In genomic region chr1:9100471-9101043, GRCh38 we compare ENCODE assay signal across 18 cellular contexts. TPM values are rescaled to one million over a fixed set of nuclear protein-coding genes. Genes with fewer than 3 reads are reported as not detected.
A peak's percentile ranks its signal among the peaks of the same experiment; 100 is the strongest.
DNase-seq lines count a peak whose midpoint lies in the region; ATAC-seq, FAIRE-seq and TF ChIP-seq lines count a peak whose summit lies in the region.
"Had no signal": no experiment of that assay in that cellular context is flagged by ENCODE, and none has a peak within 500 bp of the region (broad histone marks: within the 10 kb centered on the region; RNA-seq: fewer than 3 reads in every experiment).

No MANE protein-coding gene starts in this region.

- H3K27me3 Mint-ChIP-seq in stimulated activated naive CD8-positive, alpha-beta T cell treated with anti-CD3 and anti-CD28 coated beads, Interleukin-15, amount 100 ng/mL, for 72 hours, result peaks cover 4% of the 10 kb centered on the region
- H3K27me3 Mint-ChIP-seq: activated CD8-positive, alpha-beta T cell treated with anti-CD3 and anti-CD28 coated beads for 36 hours had no signal

- no peaks in the 10 kb centered on the region for H3K79me2 ChIP-seq in H1 (ENCODE audit: control insufficient read depth in 1 of 2, insufficient read depth in 2 of 2, low read length in 2 of 2)

- H3K4me2 ChIP-seq in H1 (ENCODE audit: insufficient read depth in 1 of 2, low read depth in 2 of 2, low read length in 2 of 2) (no peak overlapping the region), mesenchymal stem cell (ENCODE audit: low read length, poor library complexity, severe bottlenecking) (peak overlapping the region; percentile 3)

- H2BK120ac ChIP-seq in H1 (replicated peaks; ENCODE audit: low read depth, low read length), result no peak overlapping the region
- no peak overlapping the region for H2BK120ac ChIP-seq in mesenchymal stem cell (ENCODE audit: low read depth, low read length)

- no peak overlapping the region for H2BK20ac ChIP-seq in H1 (ENCODE audit: low read length)

- H3K56ac ChIP-seq in H1 (replicated peaks; ENCODE audit: insufficient read length, low read depth, low read length), result no peak overlapping the region

- no peak for TF ChIP-seq CTCF in NB4 (IDR thresholded peaks at IDR 0.05; ENCODE audit: low read depth, low read length)
- TF ChIP-seq CTCF in H1 (IDR thresholded peaks at IDR 0.05; ENCODE audit: control extremely low read depth in 1 of 3, insufficient read depth in 1 of 3, low read depth in 1 of 3, low read length in 3 of 3), result no peak

- H3K27ac Mint-ChIP-seq in stimulated activated naive CD8-positive, alpha-beta T cell treated with anti-CD3 and anti-CD28 coated beads, Interleukin-15, amount 100 ng/mL, for 72 hours, result no peak overlapping the region
- H3K27ac Mint-ChIP-seq: activated CD8-positive, alpha-beta T cell treated with anti-CD3 and anti-CD28 coated beads for 36 hours; activated naive CD4-positive, alpha-beta T cell treated with anti-CD3 and anti-CD28 coated beads, Interleukin-2, amount 50 U/mL, for 72 hours had no signal

- POLR2A ChIA-PET in H1 (lab: Charles Lee; ENCODE audit: partially characterized antibody), result interaction anchor here (0.6 to 4.0 kb wide), 3 partner anchors 91 to 100 kb away, joined by 4 to 26 read pairs (median 7); no protein-coding TSS in a partner anchor

- peak overlapping the region; percentile 53 for H3K4ac ChIP-seq in H1 (replicated peaks; ENCODE audit: insufficient read length, low read depth, low read length)
- H3K4ac ChIP-seq in mesenchymal stem cell (ENCODE audit: low read depth in 1 of 2, low read length in 2 of 2), result no peak overlapping the region

- H4K8ac ChIP-seq in H1 (ENCODE audit: extremely low read depth, insufficient read depth, low read length) (no peak overlapping the region), mesenchymal stem cell (ENCODE audit: low read length) (no peak overlapping the region)

- H2BK12ac ChIP-seq in H1 (ENCODE audit: low read depth, low read length) (no peak overlapping the region), mesenchymal stem cell (ENCODE audit: low read length in 2 of 2) (no peak overlapping the region)

- no peak overlapping the region for H4K5ac ChIP-seq in H1 (ENCODE audit: insufficient read length, low read depth, low read length)

- H3K18ac ChIP-seq in H1 (ENCODE audit: extremely low read depth, low read length) (no peak overlapping the region), mesenchymal stem cell (ENCODE audit: low read depth in 1 of 2, low read length in 2 of 2) (no peak overlapping the region)

- no peak for ATAC-seq in stimulated activated naive CD8-positive, alpha-beta T cell treated with anti-CD3 and anti-CD28 coated beads, Interleukin-15, amount 100 ng/mL, for 72 hours
- ATAC-seq in GM19023 (IDR thresholded peaks at IDR 0.05; ENCODE audit: unreplicated experiment), result no peak
- ATAC-seq: activated CD8-positive, alpha-beta T cell treated with anti-CD3 and anti-CD28 coated beads for 36 hours had no signal

- TF ChIP-seq POLR2A in NB4 (IDR thresholded peaks at IDR 0.05; ENCODE audit: extremely low read depth, insufficient read length) (no peak), H1 (IDR thresholded peaks at IDR 0.05; ENCODE audit: control extremely low read depth in 1 of 2, low read depth in 2 of 2, low read length in 2 of 2) (no peak)

- 86% methylated on average over 8 of the region's 8 CpGs; no CpG with 5 or more reads in 1 of the 2 experiments for WGBS in H1 (ENCODE audit: extremely low coverage in 1 of 2, insufficient coverage in 1 of 2, insufficient read length in 1 of 2, insufficient replicate concordance in 2 of 2, low coverage in 1 of 2, low lambda C conversion rate in 2 of 2, missing lambda C conversion rate in 1 of 2), 2 experiments
- WGBS in mesenchymal stem cell, result 92% methylated on average over 7 of the region's 8 CpGs

- DNase-seq in EH (ENCODE audit: low read depth) (peak; percentile 52), NB4 (ENCODE audit: low read depth) (peak; percentile 43), H1 (ENCODE audit: low read depth in 1 of 2, low spot score in 2 of 2) (no peak), mesenchymal stem cell (peak; percentile 49), COR-L47 (lab: John Stamatoyannopoulos, UW) (no peak), Kasumi-1 (lab: John Stamatoyannopoulos, UW) (no peak)
- DNase-seq in stimulated activated naive CD8-positive, alpha-beta T cell treated with anti-CD3 and anti-CD28 coated beads, Interleukin-15, amount 100 ng/mL, for 72 hours, result no peak
- DNase-seq: activated CD8-positive, alpha-beta T cell treated with anti-CD3 and anti-CD28 coated beads for 36 hours; activated T-cell treated with anti-CD3 and anti-CD28 coated beads, Interleukin-2, amount 50 U/mL, for 48 hours; Caco-2; heart right ventricle; NCI-H1417; NK-92 treated with Interleukin-12 subunit alpha and Interleukin-12 subunit beta, amount 100 ng/mL, for 24 hours; stimulated activated CD4-positive, alpha-beta T cell treated with anti-CD3 and anti-CD28 coated beads, Interleukin-2, amount 100 ng/mL, for 48 hours; SW 1271 had no signal

- CTCF ChIA-PET in H1 (lab: Charles Lee; ENCODE audit: partially characterized antibody), result interaction anchor here (0.7 to 13.9 kb wide), 26 partner anchors 7 to 289 kb away, joined by 3 to 156 read pairs (median 4); partner anchors contain the start of gene SLC2A7

- H3K27ac ChIP-seq in H1 (ENCODE audit: low read depth, low read length), result no peak overlapping the region
- peak overlapping the region; percentile 12 for H3K27ac ChIP-seq in mesenchymal stem cell (ENCODE audit: low read length, poor library complexity, severe bottlenecking)
- H3K27ac ChIP-seq: heart right ventricle had no signal

- H2AK5ac ChIP-seq in H1 (ENCODE audit: low read depth, low read length), result no peak overlapping the region
- H2AK5ac ChIP-seq in mesenchymal stem cell (ENCODE audit: low read length, severe bottlenecking), result no peak overlapping the region

- H3K4me1 ChIP-seq in H1 (replicated peaks in 1 of 4; ENCODE audit: control insufficient read depth in 3 of 4, insufficient read depth in 4 of 4, low read length in 3 of 4) (peaks cover 0 to 2% (median 0%) of the 10 kb centered on the region in 4 experiments; a peak in 3 of 7 replicates), mesenchymal stem cell (ENCODE audit: control insufficient read depth, insufficient read depth, low read depth, low read length) (peaks cover 17% of the 10 kb centered on the region)
- H3K4me1 ChIP-seq: Caco-2 had no signal

- H3K4me3 ChIP-seq in NB4 (ENCODE audit: low read depth, low read length), result no peak overlapping the region
- no peak overlapping the region for H3K4me3 ChIP-seq in H1 (ENCODE audit: extremely low read depth in 1 of 4, insufficient read depth in 2 of 4, low read depth in 3 of 4, low read length in 4 of 4)
- no peak overlapping the region for H3K4me3 ChIP-seq in mesenchymal stem cell (ENCODE audit: insufficient read depth in 1 of 2, low read depth in 1 of 2, low read length in 2 of 2)
- H3K4me3 ChIP-seq: heart right ventricle had no signal

- H3K27me3 ChIP-seq in H1 (replicated peaks in 1 of 4; ENCODE audit: control insufficient read depth in 3 of 4, extremely low read depth in 1 of 4, insufficient read depth in 3 of 4, low read length in 3 of 4) (no peaks in the 10 kb centered on the region), mesenchymal stem cell (ENCODE audit: control insufficient read depth in 1 of 2, insufficient read depth in 1 of 2, low read length in 2 of 2) (no peaks in the 10 kb centered on the region)
- H3K27me3 ChIP-seq: heart right ventricle had no signal

- H3K9me3 Mint-ChIP-seq in stimulated activated naive CD8-positive, alpha-beta T cell treated with anti-CD3 and anti-CD28 coated beads, Interleukin-15, amount 100 ng/mL, for 72 hours, result no peaks in the 10 kb centered on the region
- H3K9me3 Mint-ChIP-seq: activated CD8-positive, alpha-beta T cell treated with anti-CD3 and anti-CD28 coated beads for 36 hours; activated naive CD4-positive, alpha-beta T cell treated with anti-CD3 and anti-CD28 coated beads, Interleukin-2, amount 50 U/mL, for 72 hours had no signal

- TF ChIP-seq EP300 in H1 (IDR thresholded peaks at IDR 0.05; ENCODE audit: borderline replicate concordance in 1 of 2, low read depth in 2 of 2, low read length in 2 of 2), result no peak

- H2AFZ ChIP-seq in H1 (ENCODE audit: low read length), result no peak overlapping the region
- H2AFZ ChIP-seq in mesenchymal stem cell (ENCODE audit: low read depth, low read length), result no peak overlapping the region

- no peaks in the 10 kb centered on the region for H3K79me1 ChIP-seq in H1 (ENCODE audit: low read depth, low read length)
- H3K79me1 ChIP-seq in mesenchymal stem cell (replicated peaks; ENCODE audit: low read length, poor library complexity, severe bottlenecking), result no peaks in the 10 kb centered on the region

- H3K23ac ChIP-seq in H1 (ENCODE audit: insufficient read length), result no peak overlapping the region
- H3K23ac ChIP-seq in mesenchymal stem cell (ENCODE audit: low read length in 2 of 2), result no peak overlapping the region

- H4K91ac ChIP-seq in H1 (replicated peaks; ENCODE audit: insufficient read length, low read length) (peak overlapping the region; percentile 91), mesenchymal stem cell (ENCODE audit: low read length) (no peak overlapping the region)

- H3K4me3 Mint-ChIP-seq in stimulated activated naive CD8-positive, alpha-beta T cell treated with anti-CD3 and anti-CD28 coated beads, Interleukin-15, amount 100 ng/mL, for 72 hours, result no peak overlapping the region
- H3K4me3 Mint-ChIP-seq: activated CD8-positive, alpha-beta T cell treated with anti-CD3 and anti-CD28 coated beads for 36 hours had no signal

- H3K4me1 Mint-ChIP-seq in stimulated activated naive CD8-positive, alpha-beta T cell treated with anti-CD3 and anti-CD28 coated beads, Interleukin-15, amount 100 ng/mL, for 72 hours, result no peaks in the 10 kb centered on the region

- H3K36me3 ChIP-seq in H1 (ENCODE audit: control insufficient read depth in 2 of 4, insufficient read depth in 4 of 4, low read length in 3 of 4) (no peaks in the 10 kb centered on the region), mesenchymal stem cell (ENCODE audit: control insufficient read depth in 1 of 2, insufficient read depth in 2 of 2, low read depth in 1 of 2, low read length in 2 of 2) (peaks cover 19 to 20% of the 10 kb centered on the region in 2 experiments)

- H4K20me1 ChIP-seq in H1 (replicated peaks in 1 of 2; ENCODE audit: control insufficient read depth in 1 of 2, insufficient read depth in 2 of 2, low read length in 2 of 2), result no peaks in the 10 kb centered on the region

- H2BK5ac ChIP-seq in H1 (ENCODE audit: low read depth, low read length) (no peak overlapping the region), mesenchymal stem cell (ENCODE audit: low read depth, low read length, poor library complexity, severe bottlenecking) (no peak overlapping the region)

- TF ChIP-seq RAD21 in H1 (IDR thresholded peaks at IDR 0.05 in 1 of 2, conservative IDR thresholded peaks at IDR 0.05 in 1 of 2; ENCODE audit: low read depth in 2 of 2, low read length in 2 of 2), result no peak

- no peak overlapping the region for H3K9ac ChIP-seq in H1 (replicated peaks in 1 of 4; ENCODE audit: extremely low read depth in 1 of 4, low read depth in 3 of 4, low read length in 3 of 4)
- H3K9ac ChIP-seq in mesenchymal stem cell (ENCODE audit: low read length), result no peak overlapping the region

- H3K9me3 ChIP-seq in H1 (ENCODE audit: insufficient read depth in 2 of 2, low read depth in 1 of 2, low read length in 1 of 2), result peaks cover 12 to 14% of the 10 kb centered on the region in 2 experiments; a peak in 3 of 4 replicates
- peaks cover 5% of the 10 kb centered on the region for H3K9me3 ChIP-seq in mesenchymal stem cell (ENCODE audit: control insufficient read depth, low read length)

- H2BK15ac ChIP-seq in H1 (ENCODE audit: low read length), result no peak overlapping the region
- no peak overlapping the region for H2BK15ac ChIP-seq in mesenchymal stem cell (ENCODE audit: low read depth, poor library complexity, severe bottlenecking)

- no peak for FAIRE-seq in H1 (lab: Jason Lieb, UNC)
- FAIRE-seq: G401.6 had no signal

- H3K14ac ChIP-seq in H1 (ENCODE audit: insufficient read length), result no peak overlapping the region
- no peak overlapping the region for H3K14ac ChIP-seq in mesenchymal stem cell (ENCODE audit: low read length in 2 of 2)

- H3K23me2 ChIP-seq in H1 (ENCODE audit: low read depth, low read length), result no peaks in the 10 kb centered on the region

RNA-seq across cellular contexts. Expression of gene GPR157, which starts 28.3 kb away (rescaled TPM):
- 9.8 and 11.0 TPM in 2 replicates for total RNA-seq in H1 (2021; fragmentation: NEBNext Ultra II Directional; extraction: Animal tissue kit (Norgen Biotek cat#: 25700))
- polyA plus RNA-seq in H1 (2011; rRNA removed), result 1.0 and 17.5 TPM in 2 replicates
- 0.96 TPM for polyA plus RNA-seq in H1 (2011; cell fraction: cytosol; rRNA removed)
- polyA plus RNA-seq in H1 (2011; cell fraction: nucleus; rRNA removed), result 1.7 TPM
- polyA plus RNA-seq in H1 (2012, experiment 1 of 2), result 1.3 to 13.1 TPM (median 7.2 TPM) in 4 replicates
- 28.8 TPM for polyA plus RNA-seq in H1 (2012, experiment 2 of 2)
- polyA plus RNA-seq in H1 (2013, experiment 1 of 2), result 1.3 TPM
- 4.2 TPM for polyA plus RNA-seq in H1 (2013, experiment 2 of 2)
- polyA minus RNA-seq in H1 (2011; rRNA and poly(A)+ RNA removed), result 1.0 and 2.2 TPM in 2 replicates
- polyA minus RNA-seq in H1 (2011; cell fraction: cytosol; rRNA and poly(A)+ RNA removed), result 5.6 TPM
- 3.2 TPM for polyA minus RNA-seq in H1 (2011; cell fraction: nucleus; rRNA and poly(A)+ RNA removed)
- 2.7 TPM for polyA plus RNA-seq in mesenchymal stem cell (2013, experiment 1 of 2)
- polyA plus RNA-seq in mesenchymal stem cell (2013, experiment 2 of 2), result 2.9 TPM

RNA-seq across cellular contexts. Expression of gene SLC2A5, which starts 31.1 kb away (rescaled TPM):
- not detected in 2 replicates for total RNA-seq in H1 (2021; fragmentation: NEBNext Ultra II Directional; extraction: Animal tissue kit (Norgen Biotek cat#: 25700))
- polyA plus RNA-seq in H1 (2011; rRNA removed), result 0.12 and 0.14 TPM in 2 replicates
- 0.12 TPM for polyA plus RNA-seq in H1 (2011; cell fraction: cytosol; rRNA removed)
- polyA plus RNA-seq in H1 (2011; cell fraction: nucleus; rRNA removed), result 0.27 TPM
- 0.06 to 0.08 TPM (median 0.08 TPM) in 3 of 4 replicates, not detected in the other for polyA plus RNA-seq in H1 (2012, experiment 1 of 2)
- polyA plus RNA-seq in H1 (2012, experiment 2 of 2), result not detected
- 0.06 TPM for polyA plus RNA-seq in H1 (2013, experiment 1 of 2)
- polyA plus RNA-seq in H1 (2013, experiment 2 of 2), result 0.04 TPM
- polyA minus RNA-seq in H1 (2011; rRNA and poly(A)+ RNA removed), result 0.03 and 0.07 TPM in 2 replicates
- not detected for polyA minus RNA-seq in H1 (2011; cell fraction: cytosol; rRNA and poly(A)+ RNA removed)
- polyA minus RNA-seq in H1 (2011; cell fraction: nucleus; rRNA and poly(A)+ RNA removed), result 0.10 TPM
- polyA plus RNA-seq in mesenchymal stem cell (2013, experiment 1 of 2), result 0.12 TPM
- 0.05 TPM for polyA plus RNA-seq in mesenchymal stem cell (2013, experiment 2 of 2)
- total RNA-seq: activated CD8-positive, alpha-beta T cell treated with anti-CD3 and anti-CD28 coated beads for 36 hours; activated naive CD4-positive, alpha-beta T cell treated with anti-CD3 and anti-CD28 coated beads, Interleukin-2, amount 50 U/mL, for 72 hours had no signal

Comparison
In these comparisons a context has a peak if more than half of its experiments do, and no peak if none do; other contexts are left out.
1. DNase-seq: peak in EH (single experiment), NB4 (single experiment) and mesenchymal stem cell (single experiment); none in H1 (0 of 2), stimulated activated naive CD8-positive, alpha-beta T cell treated with anti-CD3 and anti-CD28 coated beads, Interleukin-15, amount 100 ng/mL, for 72 hours (0 of 2), COR-L47 (single experiment) and Kasumi-1 (0 of 2).